In the genomic region with DNA sequence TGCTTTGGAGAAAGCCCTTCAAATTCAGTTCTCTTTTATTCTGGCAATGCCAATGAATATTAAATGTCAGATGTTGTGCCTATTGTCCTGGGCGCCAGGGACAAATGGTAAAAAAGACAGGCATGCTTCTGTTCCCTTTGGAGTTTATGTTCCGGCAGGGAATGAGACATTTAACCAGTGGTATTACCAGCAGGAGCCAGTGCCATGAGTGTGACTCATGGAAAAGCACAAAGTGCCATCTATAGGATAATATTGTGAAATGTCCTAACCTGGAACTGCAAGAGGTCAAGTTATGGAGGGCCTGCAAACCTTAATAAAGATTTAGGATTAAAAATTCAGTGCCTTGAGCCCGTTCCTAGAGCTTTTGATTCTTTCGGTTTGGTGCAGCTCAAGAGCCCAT, we compare ENCODE assay signal across 17 cellular contexts. TPM values are rescaled to one million over a fixed set of nuclear protein-coding genes. Genes with fewer than 3 reads are reported as not detected.
DNase-seq lines count a peak whose midpoint lies in the region; ATAC-seq, FAIRE-seq and TF ChIP-seq lines count a peak whose summit lies in the region.
"Had no signal": no experiment of that assay in that cellular context is flagged by ENCODE, and none has a peak within 500 bp of the region (broad histone marks: within the 10 kb centered on the region; RNA-seq: fewer than 3 reads in every experiment).

No MANE protein-coding gene starts in this region.

- no peak overlapping the region for H2BK15ac ChIP-seq in neuronal stem cell (ENCODE audit: low read length)

- no peak overlapping the region for H3K27ac Mint-ChIP-seq in activated CD4-positive, alpha-beta T cell treated with anti-CD3 and anti-CD28 coated beads for 36 hours
- H3K27ac Mint-ChIP-seq: CD4-positive, alpha-beta memory T cell; dendritic cell treated with granulocyte-macrophage colony-stimulating factor and Interleukin-4, amounts not matched to agents 40 ng/mL and 50 ng/mL, for 4 days had no signal

- no peak overlapping the region for H3K4me2 ChIP-seq in neuronal stem cell (ENCODE audit: insufficient read depth, low read length, poor library complexity, severe bottlenecking)

- ATAC-seq in HG02588 (IDR thresholded peaks at IDR 0.05; ENCODE audit: unreplicated experiment) (no peak), HG03520 (IDR thresholded peaks at IDR 0.05; ENCODE audit: unreplicated experiment) (no peak)
- no peak for ATAC-seq in activated CD4-positive, alpha-beta T cell treated with anti-CD3 and anti-CD28 coated beads for 36 hours
- ATAC-seq: lower lobe of right lung had no signal

- H2AK5ac ChIP-seq in neuronal stem cell (ENCODE audit: low read depth, low read length): no peak overlapping the region

- TF ChIP-seq CTCF in RWPE1 (conservative IDR thresholded peaks at IDR 0.05; ENCODE audit: low read depth): no peak
- TF ChIP-seq CTCF in fibroblast of mammary gland (conservative IDR thresholded peaks at IDR 0.05; ENCODE audit: control insufficient read depth, insufficient read depth, low read depth, low read length): no peak

- H3K27me3 ChIP-seq in neuronal stem cell (ENCODE audit: control insufficient read depth in 3 of 3, insufficient read depth in 3 of 3, low read depth in 1 of 3, low read length in 3 of 3): no peaks in the 10 kb centered on the region
- H3K27me3 ChIP-seq: transverse colon had no signal

- H3K27me3 Mint-ChIP-seq in activated CD4-positive, alpha-beta T cell treated with anti-CD3 and anti-CD28 coated beads for 36 hours: peaks cover 4% of the 10 kb centered on the region
- H3K27me3 Mint-ChIP-seq: dendritic cell treated with granulocyte-macrophage colony-stimulating factor and Interleukin-4, amounts not matched to agents 40 ng/mL and 50 ng/mL, for 4 days had no signal

- no peaks in the 10 kb centered on the region for H3K79me1 ChIP-seq in neuronal stem cell (ENCODE audit: low read depth, low read length)

- POLR2A ChIA-PET in RWPE1 (lab: Yijun Ruan, JAX; ENCODE audit: low non-redundant PET): no interaction called here
- POLR2A ChIA-PET in activated CD4-positive, alpha-beta T cell treated with anti-CD3 and anti-CD28 coated beads for 36 hours (lab: Charles Lee): no interaction called here

- DNase-seq in HTR-8/SVneo (ENCODE audit: insufficient read length, low spot score) (no peak), RWPE1 (ENCODE audit: low spot score) (peak; percentile 33), fibroblast of mammary gland (ENCODE audit: low read depth) (peak; percentile 53), neuronal stem cell (ENCODE audit: low spot score) (no peak), NCI-H345 (lab: John Stamatoyannopoulos, UW) (no peak)
- DNase-seq in activated CD4-positive, alpha-beta T cell treated with anti-CD3 and anti-CD28 coated beads for 36 hours: no peak
- DNase-seq: amniotic stem cell; CD4-positive, alpha-beta memory T cell; lower lobe of right lung; NCI-H1105; NCI-H774; nucleus accumbens; stimulated activated CD8-positive, alpha-beta memory T cell treated with anti-CD3 and anti-CD28 coated beads, Interleukin-4, amount 100 ng/mL, for 48 hours; transverse colon had no signal

- CTCF ChIA-PET in RWPE1 (lab: Yijun Ruan, JAX): no interaction called here
- CTCF ChIA-PET in activated CD4-positive, alpha-beta T cell treated with anti-CD3 and anti-CD28 coated beads for 36 hours (lab: Charles Lee): no interaction called here

- no peaks in the 10 kb centered on the region for H3K36me3 Mint-ChIP-seq in activated CD4-positive, alpha-beta T cell treated with anti-CD3 and anti-CD28 coated beads for 36 hours (ENCODE audit: low read depth)
- H3K36me3 Mint-ChIP-seq: CD4-positive, alpha-beta memory T cell had no signal

- H2BK12ac ChIP-seq in neuronal stem cell (ENCODE audit: low read length): no peak overlapping the region

- H3K4me1 ChIP-seq in neuronal stem cell (ENCODE audit: control insufficient read depth in 2 of 2, insufficient read depth in 1 of 2, low read depth in 1 of 2, low read length in 2 of 2): peaks cover 2 to 6% of the 10 kb centered on the region in 2 donors
- H3K4me1 ChIP-seq: lower lobe of right lung had no signal

- H2BK5ac ChIP-seq in neuronal stem cell (ENCODE audit: low read length): no peak overlapping the region

- no peak overlapping the region for H3K9ac ChIP-seq in neuronal stem cell (ENCODE audit: low read depth, low read length, poor library complexity)

- H2BK120ac ChIP-seq in neuronal stem cell (ENCODE audit: low read depth, low read length): no peak overlapping the region

- no CpG with 5 or more reads among the region's 4 CpGs for WGBS in neuronal stem cell (ENCODE audit: extremely low coverage in 2 of 2, insufficient read length in 2 of 2, insufficient replicate concordance in 1 of 2), 2 donors

- peak; percentile 13 for FAIRE-seq in HTR-8/SVneo (lab: Jason Lieb, UNC)

- no peaks in the 10 kb centered on the region for H3K36me3 ChIP-seq in neuronal stem cell (replicated peaks in 1 of 2; ENCODE audit: control insufficient read depth in 2 of 2, insufficient read depth in 2 of 2, low read length in 2 of 2)
- H3K36me3 ChIP-seq: lower lobe of right lung, transverse colon had no signal

- H3K4ac ChIP-seq in neuronal stem cell (ENCODE audit: low read length): no peak overlapping the region

- no peak overlapping the region for H3K18ac ChIP-seq in neuronal stem cell (ENCODE audit: low read length)

- intact Hi-C loops in activated CD4-positive, alpha-beta T cell treated with anti-CD3 and anti-CD28 coated beads for 36 hours (cut with DNase I, micrococcal nuclease): no loop called here

- H3K9me3 ChIP-seq in neuronal stem cell (replicated peaks in 1 of 2; ENCODE audit: control insufficient read depth in 2 of 2, insufficient read depth in 1 of 2, low read depth in 1 of 2, low read length in 2 of 2): no peaks in the 10 kb centered on the region
- H3K9me3 ChIP-seq: lower lobe of right lung, transverse colon had no signal

- no peak overlapping the region for H3K4me3 Mint-ChIP-seq in activated CD4-positive, alpha-beta T cell treated with anti-CD3 and anti-CD28 coated beads for 36 hours
- H3K4me3 Mint-ChIP-seq: dendritic cell treated with granulocyte-macrophage colony-stimulating factor and Interleukin-4, amounts not matched to agents 40 ng/mL and 50 ng/mL, for 4 days had no signal

- H4K8ac ChIP-seq in neuronal stem cell (ENCODE audit: low read depth, low read length): no peak overlapping the region

- no peak overlapping the region for H3K4me3 ChIP-seq in fibroblast of mammary gland (ENCODE audit: control insufficient read depth, low read depth, low read length)
- no peak overlapping the region for H3K4me3 ChIP-seq in neuronal stem cell (ENCODE audit: low read length in 2 of 2)
- H3K4me3 ChIP-seq: lower lobe of right lung, transverse colon had no signal

- H3K23ac ChIP-seq in neuronal stem cell (ENCODE audit: low read depth, low read length, poor library complexity): no peak overlapping the region

- H3K4me1 Mint-ChIP-seq in activated CD4-positive, alpha-beta T cell treated with anti-CD3 and anti-CD28 coated beads for 36 hours: no peaks in the 10 kb centered on the region

- H2AFZ ChIP-seq in neuronal stem cell (ENCODE audit: low read length): peak overlapping the region; percentile 6

- no peaks in the 10 kb centered on the region for H3K9me3 Mint-ChIP-seq in activated CD4-positive, alpha-beta T cell treated with anti-CD3 and anti-CD28 coated beads for 36 hours (ENCODE audit: low read depth)
- H3K9me3 Mint-ChIP-seq: dendritic cell treated with granulocyte-macrophage colony-stimulating factor and Interleukin-4, amounts not matched to agents 40 ng/mL and 50 ng/mL, for 4 days had no signal

- H3K27ac ChIP-seq in RWPE1: no peak overlapping the region
- H3K27ac ChIP-seq in neuronal stem cell (replicated peaks; ENCODE audit: low read length): no peak overlapping the region
- H3K27ac ChIP-seq: lower lobe of right lung, transverse colon had no signal

- H4K91ac ChIP-seq in neuronal stem cell (ENCODE audit: low read depth, low read length, poor library complexity): no peak overlapping the region

- no peak overlapping the region for H3K14ac ChIP-seq in neuronal stem cell (ENCODE audit: low read length)

RNA-seq across cellular contexts. Expression of a gene that starts 39.5 kb away (rescaled TPM):
- 42.3 TPM for polyA plus RNA-seq in neuronal stem cell (2013, experiment 1 of 2)
- 43.4 TPM for polyA plus RNA-seq in neuronal stem cell (2013, experiment 2 of 2)
- total RNA-seq in activated CD4-positive, alpha-beta T cell treated with anti-CD3 and anti-CD28 coated beads for 36 hours: 10 to 100 TPM; 66.6 to 70.0 TPM

Comparison
In these comparisons a context has a peak if more than half of its experiments do, and no peak if none do; other contexts are left out.
1. DNase-seq: peak in RWPE1 (single experiment) and fibroblast of mammary gland (single experiment); none in HTR-8/SVneo (single experiment), neuronal stem cell (single experiment), NCI-H345 (single experiment) and activated CD4-positive, alpha-beta T cell treated with anti-CD3 and anti-CD28 coated beads for 36 hours (single experiment).